ENCODE assay signal across 15 cellular contexts in the genomic region with DNA sequence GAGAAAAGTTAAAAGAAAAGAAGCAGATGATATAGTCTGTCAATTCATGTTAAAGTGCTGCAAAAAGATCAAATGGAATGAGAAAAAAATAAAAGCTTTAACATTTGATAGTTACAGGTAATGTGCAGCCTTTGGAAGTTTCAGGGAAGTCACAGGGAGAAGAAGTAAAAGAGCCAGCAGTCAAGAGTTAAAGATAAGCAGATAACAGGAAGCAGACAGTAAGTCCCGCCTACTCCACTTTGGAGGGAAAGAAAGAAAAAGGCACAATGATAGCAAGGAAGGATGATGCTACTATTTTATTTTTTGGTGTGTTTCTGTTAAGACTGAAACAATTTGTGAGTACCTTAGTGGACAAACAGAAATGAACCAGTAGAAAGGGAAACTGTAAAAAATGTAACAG.
DNase-seq lines count a peak whose midpoint lies in the region; ATAC-seq, FAIRE-seq and TF ChIP-seq lines count a peak whose summit lies in the region.
"Had no signal": no experiment of that assay in that cellular context is flagged by ENCODE, and none has a peak within 500 bp of the region (broad histone marks: within the 10 kb centered on the region; RNA-seq: fewer than 3 reads in every experiment).

No MANE protein-coding gene starts in this region.

- H3K9me3 Mint-ChIP-seq in neural progenitor cell = no peaks in the 10 kb centered on the region

- TF ChIP-seq POLR2A in H54 (IDR thresholded peaks at IDR 0.05; ENCODE audit: low read depth, low read length) = no peak
- no peak for TF ChIP-seq POLR2A in K562 (conservative IDR thresholded peaks at IDR 0.05)

- H3K9ac ChIP-seq in K562 (ENCODE audit: insufficient read depth in 1 of 2, low read depth in 2 of 2, low read length in 2 of 2) (no peak overlapping the region), neural progenitor cell (no peak overlapping the region)

- H3K36me3 ChIP-seq in OCI-LY7 (ENCODE audit: insufficient read depth, low read length) (no peaks in the 10 kb centered on the region), K562 (ENCODE audit: control insufficient read depth, insufficient read depth, low read length) (no peaks in the 10 kb centered on the region), neural progenitor cell (no peaks in the 10 kb centered on the region), brain microvascular endothelial cell (replicated peaks) (no peaks in the 10 kb centered on the region)
- H3K36me3 ChIP-seq: BE2C had no signal

- H3K4me1 ChIP-seq in OCI-LY7 (ENCODE audit: insufficient read depth, low read length, poor library complexity, severe bottlenecking) = no peaks in the 10 kb centered on the region
- no peaks in the 10 kb centered on the region for H3K4me1 ChIP-seq in K562 (replicated peaks in 1 of 2; ENCODE audit: control insufficient read depth in 2 of 2, insufficient read depth in 2 of 2, low read length in 2 of 2)
- no peaks in the 10 kb centered on the region for H3K4me1 ChIP-seq in neural progenitor cell

- intact Hi-C loops in OCI-LY7 (cut with micrococcal nuclease; ENCODE audit: unreplicated experiment) = no loop called here
- intact Hi-C loops in K562 (cut with micrococcal nuclease) = loop anchor here (5.0 kb wide), 1 partner anchor 410 kb away; a partner anchor contains a TSS

- BruUV-seq in OCI-LY7 (replicated peaks; lab: Mats Ljungman, UMichigan) (no TSS peak), K562 (replicated peaks; lab: Mats Ljungman, UMichigan) (no TSS peak)

- peaks cover 4% of the 10 kb centered on the region for H3K4me1 Mint-ChIP-seq in neural progenitor cell

- H2AFZ ChIP-seq in OCI-LY7 (ENCODE audit: low read length) (peak overlapping the region; percentile 55), K562 (ENCODE audit: low read depth, low read length) (peak overlapping the region; percentile 56), neural progenitor cell (replicated peaks) (peak overlapping the region; percentile 65)

- no peaks in the 10 kb centered on the region for H3K79me2 ChIP-seq in OCI-LY7 (ENCODE audit: insufficient read depth, low read depth, low read length)
- H3K79me2 ChIP-seq in K562 (ENCODE audit: control insufficient read depth, insufficient read depth, low read length) = no peaks in the 10 kb centered on the region
- no peaks in the 10 kb centered on the region for H3K79me2 ChIP-seq in neural progenitor cell (ENCODE audit: low read depth)

- CTCF ChIA-PET in OCI-LY7 (lab: Charles Lee; ENCODE audit: unreplicated experiment) (no interaction called here), K562 (lab: Yijun Ruan, JAX; ENCODE audit: low intra/inter-chr PET ratio) (no interaction called here)

- H3K9me3 ChIP-seq in OCI-LY7 (ENCODE audit: low read length) = peaks cover 4% of the 10 kb centered on the region; the same call in 1 of the 2 replicates
- no peaks in the 10 kb centered on the region for H3K9me3 ChIP-seq in K562 (replicated peaks; ENCODE audit: control insufficient read depth, insufficient read depth, low read depth, low read length)
- no peaks in the 10 kb centered on the region for H3K9me3 ChIP-seq in neural progenitor cell (ENCODE audit: low read depth)
- H3K9me3 ChIP-seq: BE2C had no signal

- TF ChIP-seq CTCF in OCI-LY7 (conservative IDR thresholded peaks at IDR 0.05; ENCODE audit: low read length) (no peak), K562 (IDR thresholded peaks at IDR 0.05 in 2 of 3, conservative IDR thresholded peaks at IDR 0.05 in 1 of 3; ENCODE audit: insufficient read depth in 2 of 3, low read depth in 1 of 3, low read length in 3 of 3) (no peak), neural progenitor cell (IDR thresholded peaks at IDR 0.05) (no peak), brain microvascular endothelial cell (IDR thresholded peaks at IDR 0.05; ENCODE audit: low read depth, low read length, missing control alignments) (no peak)

- no peak overlapping the region for H3K4me3 Mint-ChIP-seq in neural progenitor cell
- H3K4me3 Mint-ChIP-seq: CD8-positive, alpha-beta T cell had no signal

- POLR2A ChIA-PET in OCI-LY7 (lab: Charles Lee) (no interaction called here), K562 (lab: Yijun Ruan, JAX) (no interaction called here)

- H3K27ac ChIP-seq in OCI-LY7 (ENCODE audit: low read depth, low read length, poor library complexity, severe bottlenecking) = no peak overlapping the region
- H3K27ac ChIP-seq in K562 (ENCODE audit: extremely low read depth, low read depth, low read length) = no peak overlapping the region
- H3K27ac ChIP-seq in neural progenitor cell = no peak overlapping the region
- no peak overlapping the region for H3K27ac ChIP-seq in brain microvascular endothelial cell
- H3K27ac ChIP-seq: SK-N-MC had no signal

- no peaks in the 10 kb centered on the region for H3K27me3 ChIP-seq in K562 (ENCODE audit: control insufficient read depth in 2 of 2, insufficient read depth in 2 of 2, low read length in 2 of 2)
- no peaks in the 10 kb centered on the region for H3K27me3 ChIP-seq in neural progenitor cell
- no peaks in the 10 kb centered on the region for H3K27me3 ChIP-seq in brain microvascular endothelial cell (replicated peaks)
- H3K27me3 ChIP-seq: BE2C had no signal

- H3K27ac Mint-ChIP-seq in neural progenitor cell = no peak overlapping the region
- H3K27ac Mint-ChIP-seq: CD8-positive, alpha-beta T cell had no signal

- WGBS in K562 (ENCODE audit: insufficient coverage, low coverage, missing lambda C conversion rate) = 9% methylated on average over 1 of the region's 1 CpG

- DNase-seq in H54 (ENCODE audit: insufficient read length, low spot score) (no peak), OCI-LY7 (ENCODE audit: low spot score) (no peak), K562 (ENCODE audit: extremely low read depth in 1 of 4, low spot score in 3 of 4) (peak in 1 of 4 experiments; percentile 23), neural progenitor cell (ENCODE audit: low spot score) (no peak), midbrain (lab: John Stamatoyannopoulos, UW) (no peak), brain microvascular endothelial cell (no peak)
- DNase-seq: BE2C; CD8-positive, alpha-beta T cell; IMR-90; NCI-H1092; NCI-H345; NCI-H526 treated with DMSO at 0.1 percent for 48 hours had no signal

- no peaks in the 10 kb centered on the region for H3K9me2 ChIP-seq in OCI-LY7 (ENCODE audit: insufficient read depth, low read length)

- TF ChIP-seq RAD21 in K562 (CRISPR knock-in tag; conservative IDR thresholded peaks at IDR 0.05 in 1 of 2, IDR thresholded peaks at IDR 0.05 in 1 of 2) = no peak

- no peak for TF ChIP-seq EP300 in K562 (IDR thresholded peaks at IDR 0.05; ENCODE audit: low read length)

- in situ Hi-C loops in K562 (cut with MboI) = no loop called here
- in situ Hi-C loops in brain microvascular endothelial cell (cut with HindIII; ENCODE audit: low pct_ligation_motif_present, low sequenced_read_pairs) = no loop called here

- H3K4me3 ChIP-seq in OCI-LY7 (ENCODE audit: low read depth, low read length, poor library complexity, severe bottlenecking) = no peak overlapping the region
- no peak overlapping the region for H3K4me3 ChIP-seq in K562
- no peak overlapping the region for H3K4me3 ChIP-seq in neural progenitor cell
- no peak overlapping the region for H3K4me3 ChIP-seq in brain microvascular endothelial cell (ENCODE audit: low read depth, low read length)
- H3K4me3 ChIP-seq: SK-N-MC had no signal

- H4K20me1 ChIP-seq in OCI-LY7 (ENCODE audit: insufficient read depth, low read length) (no peaks in the 10 kb centered on the region), K562 (replicated peaks; ENCODE audit: control insufficient read depth, insufficient read depth, low read length) (no peaks in the 10 kb centered on the region), neural progenitor cell (ENCODE audit: low read depth) (no peaks in the 10 kb centered on the region)

- H3K4me2 ChIP-seq in OCI-LY7 (ENCODE audit: low read length) (no peak overlapping the region), K562 (ENCODE audit: insufficient read depth, low read length) (no peak overlapping the region), neural progenitor cell (no peak overlapping the region)

- H3K36me3 Mint-ChIP-seq in neural progenitor cell = no peaks in the 10 kb centered on the region
- H3K36me3 Mint-ChIP-seq: CD8-positive, alpha-beta T cell had no signal

- no peaks in the 10 kb centered on the region for H3F3A ChIP-seq in neural progenitor cell (ENCODE audit: low read depth)

- H3K9me1 ChIP-seq in K562 (ENCODE audit: control insufficient read depth, insufficient read depth, low read length) = no peaks in the 10 kb centered on the region

- H3K27me3 Mint-ChIP-seq in neural progenitor cell (ENCODE audit: insufficient read depth, low read depth) = no peaks in the 10 kb centered on the region

- 0 out of 3 replicates have a peak, but pooled peaks have one; percentile 29 for ATAC-seq in K562
- ATAC-seq in HG03520 (IDR thresholded peaks at IDR 0.05; ENCODE audit: unreplicated experiment) = no peak
- ATAC-seq: CD8-positive, alpha-beta T cell; Right ventricle myocardium inferior had no signal

- FAIRE-seq in H54 (lab: Jason Lieb, UNC) (peak; percentile 20), K562 (lab: Jason Lieb, UNC) (peak; percentile 70)

TF ChIP-seq in K562, 482 proteins besides CTCF, POLR2A, EP300 and RAD21:
- TF ChIP-seq L3MBTL2 (IDR thresholded peaks at IDR 0.05) (peak; percentile 51), IRF2 (CRISPR knock-in tag; IDR thresholded peaks at IDR 0.05) (no peak), ZNF282 (CRISPR knock-in tag; IDR thresholded peaks at IDR 0.05) (no peak), DMBX1 (CRISPR knock-in tag; IDR thresholded peaks at IDR 0.05; ENCODE audit: borderline replicate concordance) (no peak), GATA2 (CRISPR knock-in tag; IDR thresholded peaks at IDR 0.05) (peak; percentile 85), CBX5 (IDR thresholded peaks at IDR 0.05; ENCODE audit: borderline replicate concordance, low read depth) (no peak), SMAD2 (IDR thresholded peaks at IDR 0.05; ENCODE audit: low read depth, low read length) (no peak), ARID1B (IDR thresholded peaks at IDR 0.05) (peak; percentile 24; the same call in 1 of the 2 replicates)
